Comparison of ENCODE assay signal across 8 cellular contexts in the genomic region with DNA sequence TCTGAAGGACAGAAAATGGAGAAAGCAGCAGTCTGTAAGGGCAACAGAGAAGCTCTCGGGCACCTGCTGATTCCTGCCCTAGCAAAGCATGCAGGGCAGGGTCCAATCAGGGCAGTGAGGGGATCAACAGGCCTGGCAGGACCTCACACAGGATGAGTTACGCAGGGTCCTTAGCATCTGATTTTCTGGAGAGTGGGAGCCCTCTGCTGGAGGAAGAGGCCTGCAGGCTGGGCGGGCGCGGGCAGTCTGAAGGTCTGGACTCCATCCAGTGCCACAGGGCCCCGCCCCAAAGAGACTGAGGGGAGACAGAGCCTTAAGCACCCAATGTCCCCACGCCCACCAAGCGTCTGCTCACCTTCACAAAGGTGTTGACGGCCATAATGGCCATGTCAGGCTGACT. TPM values are rescaled to one million over a fixed set of nuclear protein-coding genes. Genes with fewer than 3 reads are reported as not detected.
A peak's percentile ranks its signal among the peaks of the same experiment; 100 is the strongest.
DNase-seq lines count a peak whose midpoint lies in the region; ATAC-seq and TF ChIP-seq lines count a peak whose summit lies in the region.

No MANE protein-coding gene starts in this region.

- H3K36me3 Mint-ChIP-seq in activated B cell treated with CpG ODN at 0.5 μM for 24 hours (ENCODE audit: low read depth) (peaks cover 72% of the 10 kb centered on the region), natural killer cell (no peaks in the 10 kb centered on the region)
- peaks cover 54 to 58% of the 10 kb centered on the region in 2 donors for H3K36me3 Mint-ChIP-seq in stimulated activated naive B cell treated with anti-CD40 and anti-IgM and Interleukin-4, amounts not matched to agents 10 μg/mL and 1 μg/mL and 100 μg/mL, for 72 hours
- H3K36me3 Mint-ChIP-seq in CD8-positive, alpha-beta memory T cell, result peaks cover 3 to 80% (median 19%) of the 10 kb centered on the region in 3 donors

- H3K27me3 Mint-ChIP-seq in activated B cell treated with CpG ODN at 0.5 μM for 24 hours (no peaks in the 10 kb centered on the region), natural killer cell (ENCODE audit: low read depth in 2 of 2) (no peaks in the 10 kb centered on the region)
- H3K27me3 Mint-ChIP-seq in stimulated activated naive B cell treated with anti-CD40 and anti-IgM and Interleukin-4, amounts not matched to agents 10 μg/mL and 1 μg/mL and 100 μg/mL, for 72 hours, result no peaks in the 10 kb centered on the region
- H3K27me3 Mint-ChIP-seq in CD8-positive, alpha-beta memory T cell, result no peaks in the 10 kb centered on the region

- H3K27ac Mint-ChIP-seq in activated B cell treated with CpG ODN at 0.5 μM for 24 hours, result peak overlapping the region; percentile 24
- H3K27ac Mint-ChIP-seq in stimulated activated naive B cell treated with anti-CD40 and anti-IgM and Interleukin-4, amounts not matched to agents 10 μg/mL and 1 μg/mL and 100 μg/mL, for 72 hours, result peak overlapping the region; percentile 68
- no peak overlapping the region for H3K27ac Mint-ChIP-seq in CD8-positive, alpha-beta memory T cell
- H3K27ac Mint-ChIP-seq in natural killer cell, result peak overlapping the region in 1 of 2 donors; percentile 40

- H3K36me3 ChIP-seq in left ventricle myocardium inferior, result peaks cover 53% of the 10 kb centered on the region
- H3K36me3 ChIP-seq in CD8-positive, alpha-beta memory T cell (ENCODE audit: insufficient read depth, low read length), result peaks cover 21% of the 10 kb centered on the region

- intact Hi-C loops in activated B cell treated with CpG ODN at 0.5 μM for 24 hours (cut with micrococcal nuclease) (no loop called here), left ventricle myocardium inferior (cut with micrococcal nuclease) (no loop called here), natural killer cell (cut with micrococcal nuclease) (no loop called here)

- DNase-seq in NCI-H748 (lab: John Stamatoyannopoulos, UW; ENCODE audit: unreplicated experiment) (peak; percentile 4), NCI-H748 treated with DMSO at 0.1 percent for 48 hours (lab: John Stamatoyannopoulos, UW) (no peak), activated B cell treated with CpG ODN at 0.5 μM for 24 hours (no peak), left ventricle myocardium inferior (peak; percentile 58), natural killer cell (no peak)
- no peak for DNase-seq in stimulated activated naive B cell treated with anti-CD40 and anti-IgM and Interleukin-4, amounts not matched to agents 10 μg/mL and 1 μg/mL and 100 μg/mL, for 72 hours
- no peak for DNase-seq in CD8-positive, alpha-beta memory T cell

- TF ChIP-seq CTCF in activated B cell treated with CpG ODN at 0.5 μM for 24 hours (IDR thresholded peaks at IDR 0.05), result no peak
- peak; percentile 83 for TF ChIP-seq CTCF in left ventricle myocardium inferior (IDR thresholded peaks at IDR 0.05; ENCODE audit: borderline replicate concordance)
- no peak for TF ChIP-seq CTCF in natural killer cell (IDR thresholded peaks at IDR 0.05)

- no peak overlapping the region for H3K4me3 Mint-ChIP-seq in activated B cell treated with CpG ODN at 0.5 μM for 24 hours
- H3K4me3 Mint-ChIP-seq in stimulated activated naive B cell treated with anti-CD40 and anti-IgM and Interleukin-4, amounts not matched to agents 10 μg/mL and 1 μg/mL and 100 μg/mL, for 72 hours, result no peak overlapping the region
- no peak overlapping the region for H3K4me3 Mint-ChIP-seq in CD8-positive, alpha-beta memory T cell
- H3K4me3 Mint-ChIP-seq in natural killer cell, result no peak overlapping the region

- H3K4me1 Mint-ChIP-seq in activated B cell treated with CpG ODN at 0.5 μM for 24 hours, result peaks cover 19% of the 10 kb centered on the region
- peaks cover 13 to 34% of the 10 kb centered on the region in 2 donors for H3K4me1 Mint-ChIP-seq in stimulated activated naive B cell treated with anti-CD40 and anti-IgM and Interleukin-4, amounts not matched to agents 10 μg/mL and 1 μg/mL and 100 μg/mL, for 72 hours
- no peaks in the 10 kb centered on the region for H3K4me1 Mint-ChIP-seq in CD8-positive, alpha-beta memory T cell
- H3K4me1 Mint-ChIP-seq in natural killer cell, result no peaks in the 10 kb centered on the region

- peaks cover 12% of the 10 kb centered on the region for H3K4me1 ChIP-seq in left ventricle myocardium inferior
- no peaks in the 10 kb centered on the region for H3K4me1 ChIP-seq in CD8-positive, alpha-beta memory T cell (ENCODE audit: insufficient read depth, low read length)

- no peaks in the 10 kb centered on the region for H3K27me3 ChIP-seq in left ventricle myocardium inferior (ENCODE audit: low read depth)
- no peaks in the 10 kb centered on the region for H3K27me3 ChIP-seq in CD8-positive, alpha-beta memory T cell (ENCODE audit: insufficient read depth, low read length, poor library complexity, severe bottlenecking)

- no peak overlapping the region for H3K4me3 ChIP-seq in left ventricle myocardium inferior
- no peak overlapping the region for H3K4me3 ChIP-seq in CD8-positive, alpha-beta memory T cell (ENCODE audit: low read length)

- H3K9me3 ChIP-seq in left ventricle myocardium inferior (replicated peaks), result no peaks in the 10 kb centered on the region
- no peaks in the 10 kb centered on the region for H3K9me3 ChIP-seq in CD8-positive, alpha-beta memory T cell (ENCODE audit: low read length)

- H3K9me3 Mint-ChIP-seq in activated B cell treated with CpG ODN at 0.5 μM for 24 hours (no peaks in the 10 kb centered on the region), natural killer cell (no peaks in the 10 kb centered on the region)
- no peaks in the 10 kb centered on the region for H3K9me3 Mint-ChIP-seq in stimulated activated naive B cell treated with anti-CD40 and anti-IgM and Interleukin-4, amounts not matched to agents 10 μg/mL and 1 μg/mL and 100 μg/mL, for 72 hours
- no peaks in the 10 kb centered on the region for H3K9me3 Mint-ChIP-seq in CD8-positive, alpha-beta memory T cell

- CTCF ChIA-PET in activated B cell treated with CpG ODN at 0.5 μM for 24 hours (lab: Charles Lee), result no interaction called here
- CTCF ChIA-PET in CD8-positive, alpha-beta memory T cell (lab: Charles Lee), result no interaction called here

- H3K27ac ChIP-seq in left ventricle myocardium inferior (replicated peaks), result no peak overlapping the region
- no peak overlapping the region for H3K27ac ChIP-seq in CD8-positive, alpha-beta memory T cell (ENCODE audit: low read depth, low read length)

- POLR2A ChIA-PET in activated B cell treated with CpG ODN at 0.5 μM for 24 hours (lab: Charles Lee), result no interaction called here
- POLR2A ChIA-PET in CD8-positive, alpha-beta memory T cell (lab: Charles Lee), result no interaction called here

- ATAC-seq in activated B cell treated with CpG ODN at 0.5 μM for 24 hours (ENCODE audit: low read depth) (no peak), HG03469 (IDR thresholded peaks at IDR 0.05; ENCODE audit: unreplicated experiment) (no peak), natural killer cell (no peak)
- no peak for ATAC-seq in stimulated activated naive B cell treated with anti-CD40 and anti-IgM and Interleukin-4, amounts not matched to agents 10 μg/mL and 1 μg/mL and 100 μg/mL, for 72 hours (replicated peaks)

RNA-seq across cellular contexts. Expression of gene AP1B1, which starts 28.9 kb away (rescaled TPM):
- total RNA-seq in activated B cell treated with CpG ODN at 0.5 μM for 24 hours (120 and 132 TPM in 2 replicates), left ventricle myocardium inferior (28.2 TPM), natural killer cell (10 to 100 TPM; 54.0 to 56.1 (median 54.3) TPM)
- total RNA-seq in CD8-positive, alpha-beta memory T cell, result 10 to 100 TPM; 75.0 to 75.1 TPM
- polyA plus RNA-seq in CD8-positive, alpha-beta memory T cell, result 22.9 TPM

RNA-seq across cellular contexts. Expression of gene RASL10A, which starts 44.0 kb away (rescaled TPM):
- total RNA-seq in activated B cell treated with CpG ODN at 0.5 μM for 24 hours (0.98 and 1.0 TPM in 2 replicates), left ventricle myocardium inferior (1.4 TPM), natural killer cell (under 1 TPM in 2 of 3 donors, not detected in 1; 0.20 to 0.28 TPM)
- total RNA-seq in CD8-positive, alpha-beta memory T cell, result not detected
- not detected for polyA plus RNA-seq in CD8-positive, alpha-beta memory T cell

RNA-seq across cellular contexts. Expression of gene GAS2L1, which starts 53.0 kb away (rescaled TPM):
- not detected in 2 replicates for total RNA-seq in activated B cell treated with CpG ODN at 0.5 μM for 24 hours
- total RNA-seq in left ventricle myocardium inferior, result 22.4 TPM
- total RNA-seq in CD8-positive, alpha-beta memory T cell, result under 1 TPM; 0.61 to 0.71 TPM
- polyA plus RNA-seq in CD8-positive, alpha-beta memory T cell, result 0.58 TPM
- total RNA-seq in natural killer cell, result 1 to 10 TPM in 2 of 3 donors, under 1 TPM in 1; 0.57 to 4.1 (median 2.8) TPM

Comparison
In these comparisons a context has a peak if more than half of its experiments do, and no peak if none do; other contexts are left out.
1. DNase-seq: peak in NCI-H748 (single experiment) and left ventricle myocardium inferior (single experiment); none in NCI-H748 treated with DMSO at 0.1 percent for 48 hours (single experiment), activated B cell treated with CpG ODN at 0.5 μM for 24 hours (single experiment), stimulated activated naive B cell treated with anti-CD40 and anti-IgM and Interleukin-4, amounts not matched to agents 10 μg/mL and 1 μg/mL and 100 μg/mL, for 72 hours (single experiment), CD8-positive, alpha-beta memory T cell (0 of 5) and natural killer cell (single experiment).
2. H3K27ac Mint-ChIP-seq: peak in activated B cell treated with CpG ODN at 0.5 μM for 24 hours (single experiment) and stimulated activated naive B cell treated with anti-CD40 and anti-IgM and Interleukin-4, amounts not matched to agents 10 μg/mL and 1 μg/mL and 100 μg/mL, for 72 hours (single experiment); none in CD8-positive, alpha-beta memory T cell (0 of 8).